16 cellular contexts compared by ENCODE assay signal in genomic region chr4:176464748-176465147, GRCh38.
DNase-seq lines count a peak whose midpoint lies in the region; ATAC-seq, FAIRE-seq and TF ChIP-seq lines count a peak whose summit lies in the region.
"Had no signal": no experiment of that assay in that cellular context is flagged by ENCODE, and none has a peak within 500 bp of the region (broad histone marks: within the 10 kb centered on the region; RNA-seq: fewer than 3 reads in every experiment).

No MANE protein-coding gene starts in this region.

- H3K9me3 ChIP-seq in left ventricle myocardium inferior (replicated peaks): peaks cover 28% of the 10 kb centered on the region
- H3K9me3 ChIP-seq in kidney (ENCODE audit: control insufficient read depth in 1 of 2, low read length in 2 of 2): no peaks in the 10 kb centered on the region
- H3K9me3 ChIP-seq: breast epithelium had no signal

- H3K27ac ChIP-seq in left ventricle myocardium inferior (replicated peaks): no peak overlapping the region
- no peak overlapping the region for H3K27ac ChIP-seq in kidney (ENCODE audit: low read depth in 2 of 2, low read length in 2 of 2)
- H3K27ac ChIP-seq: breast epithelium had no signal

- H3K27me3 ChIP-seq in left ventricle myocardium inferior (ENCODE audit: low read depth): no peaks in the 10 kb centered on the region
- H3K27me3 ChIP-seq: breast epithelium had no signal

- H3K4me3 ChIP-seq in left ventricle myocardium inferior: no peak overlapping the region
- no peak overlapping the region for H3K4me3 ChIP-seq in kidney (ENCODE audit: low read length in 2 of 2)
- H3K4me3 ChIP-seq: breast epithelium, smooth muscle cell had no signal

- FAIRE-seq in GM19239 (lab: Jason Lieb, UNC) (peak; percentile 74), kidney (lab: Jason Lieb, UNC) (no peak)
- FAIRE-seq: A204.1 had no signal

- TF ChIP-seq CTCF in GM10266 (IDR thresholded peaks at IDR 0.05; ENCODE audit: control insufficient read depth, insufficient read depth, low read depth, missing control alignments): no peak
- TF ChIP-seq CTCF in left ventricle myocardium inferior (IDR thresholded peaks at IDR 0.05; ENCODE audit: borderline replicate concordance): no peak
- no peak for TF ChIP-seq CTCF in kidney (IDR thresholded peaks at IDR 0.05; ENCODE audit: borderline replicate concordance, extremely low read depth, insufficient read depth)

- no peak overlapping the region for H3K9ac ChIP-seq in kidney (ENCODE audit: low read length in 2 of 2)

- peak; percentile 100 for ATAC-seq in GM21786 (IDR thresholded peaks at IDR 0.05; ENCODE audit: unreplicated experiment)
- ATAC-seq in HG03103 (IDR thresholded peaks at IDR 0.05; ENCODE audit: low read depth, unreplicated experiment): peak; percentile 99

- no peaks in the 10 kb centered on the region for H3K36me3 ChIP-seq in left ventricle myocardium inferior
- H3K36me3 ChIP-seq in kidney (ENCODE audit: control insufficient read depth in 1 of 2, insufficient read depth in 2 of 2, low read length in 2 of 2): no peaks in the 10 kb centered on the region
- H3K36me3 ChIP-seq: breast epithelium had no signal

- DNase-seq in GM10266 (ENCODE audit: extremely low spot score) (peak; percentile 26), GM19239 (ENCODE audit: insufficient read length, low spot score) (peak; percentile 6), left ventricle myocardium inferior (no peak), kidney (no peak), D341Med (ENCODE audit: low spot score) (no peak), NCI-H345 treated with DMSO at 0.1 percent for 48 hours (lab: John Stamatoyannopoulos, UW; ENCODE audit: unreplicated experiment) (no peak)
- DNase-seq: activated CD4-positive, CD25-positive, alpha-beta regulatory T cell; activated effector memory CD4-positive, alpha-beta T cell treated with Interleukin-2 at 50 U/mL for 16 hours; hippocampal formation; NCI-H146; trophoblast cell had no signal

- intact Hi-C loops in left ventricle myocardium inferior (cut with micrococcal nuclease) (no loop called here), kidney (cut with DNase I) (no loop called here)

- no peaks in the 10 kb centered on the region for H3K4me1 ChIP-seq in left ventricle myocardium inferior
- H3K4me1 ChIP-seq in kidney (ENCODE audit: control insufficient read depth in 1 of 2, insufficient read depth in 1 of 2, low read depth in 1 of 2, low read length in 2 of 2): no peaks in the 10 kb centered on the region
- H3K4me1 ChIP-seq: breast epithelium had no signal

Comparison
In these comparisons a context has a peak if more than half of its experiments do, and no peak if none do; other contexts are left out.
1. DNase-seq: peak in GM10266 (single experiment) and GM19239 (single experiment); none in left ventricle myocardium inferior (single experiment), kidney (single experiment), D341Med (single experiment) and NCI-H345 treated with DMSO at 0.1 percent for 48 hours (single experiment).